ENCODE assay signal across 31 cellular contexts in genomic region chr11:46776878-46777277, GRCh38. TPM values are rescaled to one million over a fixed set of nuclear protein-coding genes. Genes with fewer than 3 reads are reported as not detected.
DNase-seq lines count a peak whose midpoint lies in the region; ATAC-seq, FAIRE-seq and TF ChIP-seq lines count a peak whose summit lies in the region.
"Had no signal": no experiment of that assay in that cellular context is flagged by ENCODE, and none has a peak within 500 bp of the region (broad histone marks: within the 10 kb centered on the region; RNA-seq: fewer than 3 reads in every experiment).

No MANE protein-coding gene starts in this region.

- peaks cover 0 to 5% of the 10 kb centered on the region in 2 experiments; a peak in 3 of 4 replicates for H3K79me1 ChIP-seq in IMR-90 (ENCODE audit: low read depth in 1 of 2, low read length in 2 of 2)

- H3K27ac ChIP-seq in HepG2 (ENCODE audit: extremely low read length, insufficient read depth, low read length) (no peak overlapping the region), right lobe of liver (no peak overlapping the region), A549 (no peak overlapping the region), IMR-90 (ENCODE audit: insufficient read depth, low read length) (no peak overlapping the region), uterus (no peak overlapping the region)
- H3K27ac ChIP-seq: BLaER1 had no signal

- no peak overlapping the region for H2BK5ac ChIP-seq in IMR-90 (ENCODE audit: low read depth, low read length, poor library complexity, severe bottlenecking)

- ATAC-seq in HepG2 (no peak), right lobe of liver (no peak), A549 (no peak), IMR-90 (ENCODE audit: low read depth) (no peak), HG03175 (IDR thresholded peaks at IDR 0.05; ENCODE audit: unreplicated experiment) (no peak)
- ATAC-seq: GM12878 had no signal

- H2BK20ac ChIP-seq in IMR-90 (ENCODE audit: low read depth, low read length): no peak overlapping the region

- TF ChIP-seq RAD21 in HepG2 (CRISPR knock-in tag; IDR thresholded peaks at IDR 0.05): no peak
- no peak for TF ChIP-seq RAD21 in A549 (conservative IDR thresholded peaks at IDR 0.05 in 1 of 2, IDR thresholded peaks at IDR 0.05 in 1 of 2)
- TF ChIP-seq RAD21 in IMR-90 (IDR thresholded peaks at IDR 0.05; ENCODE audit: low read length): no peak

- TF ChIP-seq CTCF in HepG2 (CRISPR knock-in tag; IDR thresholded peaks at IDR 0.05) (no peak), right lobe of liver (IDR thresholded peaks at IDR 0.05) (no peak), A549 (IDR thresholded peaks at IDR 0.05) (no peak), IMR-90 (conservative IDR thresholded peaks at IDR 0.05; ENCODE audit: low read depth, low read length) (no peak), uterus (IDR thresholded peaks at IDR 0.05) (no peak)

- H3K56ac ChIP-seq in IMR-90 (ENCODE audit: extremely low read depth, insufficient read depth, low read length): no peak overlapping the region

- H3K4ac ChIP-seq in IMR-90 (ENCODE audit: low read depth, low read length): no peak overlapping the region

- no peak overlapping the region for H3K23ac ChIP-seq in IMR-90 (ENCODE audit: low read depth, low read length)

- TF ChIP-seq EP300 in HepG2 (IDR thresholded peaks at IDR 0.05; ENCODE audit: low read depth in 2 of 2, low read length in 2 of 2) (no peak), HepG2 (CRISPR knock-in tag; IDR thresholded peaks at IDR 0.05; ENCODE audit: borderline replicate concordance) (no peak), A549 (IDR thresholded peaks at IDR 0.05) (no peak)

- intact Hi-C loops in HepG2 (cut with micrococcal nuclease; ENCODE audit: unreplicated experiment): no loop called here
- intact Hi-C loops in right lobe of liver (cut with DNase I): no loop called here
- intact Hi-C loops in IMR-90 (cut with micrococcal nuclease): no loop called here
- intact Hi-C loops in uterus (cut with DNase I; ENCODE audit: low total_unique reads): no loop called here

- TF ChIP-seq POLR2A in HepG2 (IDR thresholded peaks at IDR 0.05; ENCODE audit: insufficient read depth in 1 of 2, low read depth in 2 of 2, low read length in 2 of 2) (no peak), right lobe of liver (IDR thresholded peaks at IDR 0.05) (no peak), A549 (IDR thresholded peaks at IDR 0.05; ENCODE audit: low read length) (no peak), IMR-90 (IDR thresholded peaks at IDR 0.05; ENCODE audit: low read depth, low read length) (no peak), uterus (IDR thresholded peaks at IDR 0.05) (no peak)

- H3K14ac ChIP-seq in IMR-90 (replicated peaks; ENCODE audit: low read depth, low read length): no peak overlapping the region

- in situ Hi-C loops in HepG2 (cut with HindIII; ENCODE audit: extremely low pct_ligation_motif_present, low pct_unique_long_range_greater_than_20kb) (no loop called here), IMR-90 (cut with MboI; ENCODE audit: low sequenced_read_pairs) (loop anchor here (25.0 kb wide), 1 partner anchor 960 kb away; no protein-coding TSS in a partner anchor)

- H4K5ac ChIP-seq in IMR-90 (ENCODE audit: low read depth, low read length): no peak overlapping the region

- POLR2A ChIA-PET in HepG2 (lab: Yijun Ruan, JAX): no interaction called here
- POLR2A ChIA-PET in A549 (lab: Yijun Ruan, JAX): no interaction called here
- POLR2A ChIA-PET in IMR-90 (lab: Charles Lee; ENCODE audit: unreplicated experiment): no interaction called here

- peaks cover 6 to 70% of the 10 kb centered on the region in 2 experiments for H3K36me3 ChIP-seq in HepG2 (replicated peaks in 1 of 2; ENCODE audit: control insufficient read depth in 1 of 2, insufficient read depth in 2 of 2, low read length in 2 of 2)
- peaks cover 0 to 44% (median 9%) of the 10 kb centered on the region in 4 donors for H3K36me3 ChIP-seq in right lobe of liver
- H3K36me3 ChIP-seq in IMR-90 (ENCODE audit: control insufficient read depth, insufficient read depth, low read length): peaks cover 31% of the 10 kb centered on the region
- H3K36me3 ChIP-seq in uterus: no peaks in the 10 kb centered on the region

- BruUV-seq in HepG2 (replicated peaks; lab: Mats Ljungman, UMichigan) (no TSS peak), IMR-90 (replicated peaks; lab: Mats Ljungman, UMichigan) (no TSS peak)

- no peak overlapping the region for H4K8ac ChIP-seq in IMR-90 (ENCODE audit: low read depth in 2 of 2, low read length in 2 of 2)

- H4K91ac ChIP-seq in IMR-90 (ENCODE audit: insufficient read depth, low read depth, low read length): no peak overlapping the region

- no peaks in the 10 kb centered on the region for H3K9me1 ChIP-seq in IMR-90 (ENCODE audit: insufficient read depth, low read length)

- CTCF ChIA-PET in HepG2 (lab: Yijun Ruan, JAX; ENCODE audit: low intra/inter-chr PET ratio, low total read pairs): no interaction called here
- CTCF ChIA-PET in A549 (lab: Yijun Ruan, JAX): no interaction called here
- CTCF ChIA-PET in IMR-90 (lab: Yijun Ruan, JAX): no interaction called here

- no peak overlapping the region for H2AK5ac ChIP-seq in IMR-90 (ENCODE audit: low read depth, low read length)

- no peak overlapping the region for H2AK9ac ChIP-seq in IMR-90 (replicated peaks; ENCODE audit: low read depth, low read length, poor library complexity)

- H3K18ac ChIP-seq in IMR-90 (ENCODE audit: low read depth, low read length): no peak overlapping the region

- DNase-seq in HepG2 (ENCODE audit: low spot score) (no peak), right lobe of liver (no peak), A549 (ENCODE audit: low read depth in 1 of 2, low spot score in 1 of 2) (no peak), IMR-90 (no peak), cortex of kidney (lab: John Stamatoyannopoulos, UW) (no peak), uterus (no peak)
- DNase-seq: 8988T; ACHN; BE2C; C1 segment of cervical spinal cord; CD4-positive, alpha-beta memory T cell; CD4-positive, CD25-positive, alpha-beta regulatory T cell; CD8-positive, alpha-beta memory T cell; COR-L47; DMS 273 treated with DMSO at 0.1 percent for 48 hours; DMS153; DMS53; DMS79; DND-41; EL; GDM1 had no signal

- FAIRE-seq in HepG2 (lab: Jason Lieb, UNC) (no peak), A549 (lab: Jason Lieb, UNC) (no peak)
- FAIRE-seq: GM12878, GM12892, GM18507 had no signal

- 99% methylated on average over 2 of the region's 2 CpGs for WGBS in HepG2 (ENCODE audit: low lambda C conversion rate)
- WGBS in right lobe of liver (ENCODE audit: insufficient coverage, low coverage, low lambda C conversion rate, missing lambda C conversion rate): 95% methylated on average over 2 of the region's 2 CpGs
- WGBS in A549 (ENCODE audit: missing lambda C conversion rate): 88% methylated on average over 2 of the region's 2 CpGs
- WGBS in IMR-90 (ENCODE audit: extremely low coverage in 2 of 2, insufficient read length in 1 of 2), 2 experiments: no CpG with 5 or more reads among the region's 2 CpGs

- H3K9ac ChIP-seq in HepG2 (ENCODE audit: insufficient read depth, low read depth, low read length) (no peak overlapping the region), IMR-90 (ENCODE audit: low read depth, low read length) (no peak overlapping the region)
- H3K9ac ChIP-seq: BLaER1 had no signal

- H2BK15ac ChIP-seq in IMR-90 (ENCODE audit: low read depth, low read length): no peak overlapping the region

- dilution Hi-C loops in IMR-90 (cut with HindIII; ENCODE audit: low sequenced_read_pairs, unreplicated experiment): no loop called here

- no peak overlapping the region for H2BK120ac ChIP-seq in IMR-90 (ENCODE audit: low read depth, low read length)

- H3K4me3 ChIP-seq in HepG2 (replicated peaks in 1 of 3; ENCODE audit: insufficient read depth in 1 of 3, low read depth in 2 of 3, low read length in 3 of 3) (no peak overlapping the region), right lobe of liver (no peak overlapping the region), A549 (no peak overlapping the region), IMR-90 (ENCODE audit: insufficient read depth, low read depth, low read length) (no peak overlapping the region), uterus (no peak overlapping the region)
- H3K4me3 ChIP-seq: BLaER1, GM12878 had no signal

- no peaks in the 10 kb centered on the region for H4K20me1 ChIP-seq in HepG2 (ENCODE audit: insufficient read depth, low read length)
- H4K20me1 ChIP-seq in IMR-90 (ENCODE audit: insufficient read depth, low read length): no peaks in the 10 kb centered on the region
- H4K20me1 ChIP-seq: BLaER1 had no signal

- H3K79me2 ChIP-seq in HepG2 (ENCODE audit: insufficient read depth, low read length): no peaks in the 10 kb centered on the region

- H3K9me3 ChIP-seq in HepG2 (ENCODE audit: low read length): no peaks in the 10 kb centered on the region
- H3K9me3 ChIP-seq in right lobe of liver: no peaks in the 10 kb centered on the region
- no peaks in the 10 kb centered on the region for H3K9me3 ChIP-seq in A549
- H3K9me3 ChIP-seq in IMR-90 (ENCODE audit: control insufficient read depth, insufficient read depth, low read length): no peaks in the 10 kb centered on the region
- H3K9me3 ChIP-seq in uterus: no peaks in the 10 kb centered on the region
- H3K9me3 ChIP-seq: BE2C, BLaER1 had no signal

- H3K4me1 ChIP-seq in HepG2 (ENCODE audit: insufficient read depth, low read length) (no peaks in the 10 kb centered on the region), right lobe of liver (no peaks in the 10 kb centered on the region), A549 (peaks cover 11% of the 10 kb centered on the region), IMR-90 (ENCODE audit: control insufficient read depth, insufficient read depth, low read length) (no peaks in the 10 kb centered on the region), uterus (no peaks in the 10 kb centered on the region)
- H3K4me1 ChIP-seq: BE2C, BLaER1 had no signal

- no peaks in the 10 kb centered on the region for H3K27me3 ChIP-seq in HepG2 (ENCODE audit: control insufficient read depth in 1 of 2, insufficient read depth in 2 of 2, low read length in 2 of 2)
- H3K27me3 ChIP-seq in right lobe of liver: no peaks in the 10 kb centered on the region
- no peaks in the 10 kb centered on the region for H3K27me3 ChIP-seq in IMR-90 (ENCODE audit: control insufficient read depth, insufficient read depth, low read length)
- H3K27me3 ChIP-seq in uterus: no peaks in the 10 kb centered on the region
- H3K27me3 ChIP-seq: BE2C, BLaER1 had no signal

- no peak overlapping the region for H2AFZ ChIP-seq in HepG2 (ENCODE audit: low read length)
- no peak overlapping the region for H2AFZ ChIP-seq in IMR-90 (replicated peaks; ENCODE audit: low read length, poor library complexity)

- H3K4me2 ChIP-seq in HepG2 (ENCODE audit: low read depth, low read length) (no peak overlapping the region), A549 (no peak overlapping the region), IMR-90 (ENCODE audit: low read depth, low read length) (no peak overlapping the region)
- H3K4me2 ChIP-seq: BLaER1 had no signal

RNA-seq across cellular contexts. Expression of gene F2, which starts 57.9 kb away (rescaled TPM):
- total RNA-seq in HepG2 (2016; rRNA removed; fragmentation: Illumina TruSeq; extraction: Trizol) (110 and 330 TPM in 2 replicates), right lobe of liver (1,000 to 10,000 TPM in 3 of 6 experiments, 100 to 1,000 TPM in 3; 825 to 1,339 (median 1,089) TPM), IMR-90 (2012; rRNA removed) (not detected in 2 replicates), uterus (under 1 TPM in 1 of 4 donors, not detected in 3; 0.27 TPM)
- total RNA-seq in HepG2 (2016; cell fraction: cytosol; rRNA removed; fragmentation: Illumina TruSeq; extraction: Trizol; ENCODE audit: low read depth): 32.5 and 33.6 TPM in 2 replicates
- 93.3 and 344 TPM in 2 replicates for total RNA-seq in HepG2 (2016; cell fraction: insoluble cytoplasmic fraction; rRNA removed; fragmentation: Illumina TruSeq; extraction: Trizol)
- 41.4 and 43.0 TPM in 2 replicates for total RNA-seq in HepG2 (2016; cell fraction: membrane; rRNA removed; fragmentation: Illumina TruSeq; extraction: Trizol)
- total RNA-seq in HepG2 (2016; cell fraction: nucleus; rRNA removed; fragmentation: Illumina TruSeq; extraction: Trizol): 288 and 346 TPM in 2 replicates
- polyA plus RNA-seq in HepG2 (2011; rRNA removed) (801 and 1,074 TPM in 2 replicates), A549 (2011; rRNA removed) (3.8 and 4.2 TPM in 2 replicates), A549 (2017; fragmentation: RNase III; extraction: RNeasy Plus Mini Kit Qiagen cat#74134 plus additional on column Dnase treatment) (1.5 to 3.0 TPM (median 2.5 TPM) in 3 replicates), IMR-90 (2012; rRNA removed) (not detected in 2 replicates)
- polyA plus RNA-seq in HepG2 (2011; cell fraction: cytosol; rRNA removed): 955 and 1,075 TPM in 2 replicates
- polyA plus RNA-seq in HepG2 (2011; cell fraction: nucleus; rRNA removed): 1,042 and 1,045 TPM in 2 replicates
- polyA plus RNA-seq in HepG2 (2012): 447 and 558 TPM in 2 replicates
- 25.3 and 27.2 TPM in 2 replicates for polyA plus RNA-seq in HepG2 (2016; cell fraction: cytosol; fragmentation: Illumina TruSeq; extraction: Trizol; ENCODE audit: low read depth)
- polyA plus RNA-seq in HepG2 (2016; cell fraction: insoluble cytoplasmic fraction; fragmentation: Illumina TruSeq; extraction: Trizol; ENCODE audit: low read depth): 93.3 and 115 TPM in 2 replicates
- polyA plus RNA-seq in HepG2 (2016; cell fraction: membrane; fragmentation: Illumina TruSeq; extraction: Trizol; ENCODE audit: low read depth): 30.7 and 34.2 TPM in 2 replicates
- 450 and 474 TPM in 2 replicates for polyA plus RNA-seq in HepG2 (2016; cell fraction: nucleus; fragmentation: Illumina TruSeq; extraction: Trizol; ENCODE audit: insufficient read depth, low read depth)
- 0.51 and 1,039 TPM in 2 replicates for polyA minus RNA-seq in HepG2 (2011; rRNA and poly(A)+ RNA removed; ENCODE audit: low replicate concordance)
- 289 and 363 TPM in 2 replicates for polyA minus RNA-seq in HepG2 (2011; cell fraction: cytosol; rRNA and poly(A)+ RNA removed)
- polyA minus RNA-seq in HepG2 (2011; cell fraction: nucleus; rRNA and poly(A)+ RNA removed): 449 and 482 TPM in 2 replicates
- 3.3 and 4.0 TPM in 2 replicates for polyA plus RNA-seq in A549 (2012; cell fraction: cytosol; rRNA removed)
- 8.1 and 8.4 TPM in 2 replicates for polyA plus RNA-seq in A549 (2012; cell fraction: nucleus; rRNA removed)
- polyA minus RNA-seq in A549 (2011; rRNA and poly(A)+ RNA removed): 6.7 and 7.1 TPM in 2 replicates
- 0.02 TPM in 2 replicates for polyA plus RNA-seq in IMR-90 (2012; cell fraction: cytosol; rRNA removed)
- 0.16 and 0.70 TPM in 2 replicates for polyA plus RNA-seq in IMR-90 (2012; cell fraction: nucleus; rRNA removed; ENCODE audit: low replicate concordance)
- total RNA-seq: A673; CD4-positive, alpha-beta memory T cell; CD4-positive, CD25-positive, alpha-beta regulatory T cell; CD8-positive, alpha-beta memory T cell; Daoy; G401 had no signal
- polyA plus RNA-seq: AG04450; CD14-positive monocyte; CD4-positive, alpha-beta memory T cell; CD4-positive, CD25-positive, alpha-beta regulatory T cell; CD8-positive, alpha-beta memory T cell; GM12878 had no signal

Comparison
In these comparisons a context has a peak if more than half of its experiments do, and no peak if none do; other contexts are left out.
1. RNA of gene F2, which starts 57.9 kb away (total RNA-seq): 825 to 1,339 TPM in right lobe of liver and 32.5 to 346 TPM in HepG2; not detected in IMR-90 and 0.27 TPM in uterus; every median in the first group is over 10 times any median in the second.
2. Of the 38 proteins assayed by ChIP-seq in both HepG2 and A549: peak only in HepG2: none; only in A549: none; in both: CEBPB; in neither: 37.